1 cellular context compared by ENCODE assay signal in the genomic region with DNA sequence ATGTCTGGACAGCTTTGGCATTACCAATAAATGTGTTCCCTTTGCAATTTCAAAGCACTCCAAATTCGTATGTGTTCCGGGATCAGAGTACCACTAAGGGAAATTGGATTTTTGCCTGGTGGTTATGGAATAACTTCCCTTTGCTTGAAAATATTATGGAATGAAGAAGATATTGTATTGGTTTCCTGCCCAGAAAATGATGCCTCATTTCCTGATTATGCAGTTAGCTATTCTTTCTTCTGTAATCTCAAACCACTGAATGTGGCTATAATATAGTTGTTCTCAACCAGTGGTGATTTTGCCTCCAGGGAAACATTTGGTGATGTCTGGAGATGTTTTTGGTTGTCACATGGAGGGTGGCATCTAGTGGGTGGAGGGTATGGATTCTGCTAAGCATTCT.
TF ChIP-seq lines count a peak whose summit lies in the region.

No MANE protein-coding gene starts in this region.

TF ChIP-seq in IMR-90, 13 proteins besides CTCF, POLR2A, EP300 and RAD21:
- TF ChIP-seq CEBPB (IDR thresholded peaks at IDR 0.05; ENCODE audit: low read depth, low read length), result no peak
- TF ChIP-seq, protein P1, sequence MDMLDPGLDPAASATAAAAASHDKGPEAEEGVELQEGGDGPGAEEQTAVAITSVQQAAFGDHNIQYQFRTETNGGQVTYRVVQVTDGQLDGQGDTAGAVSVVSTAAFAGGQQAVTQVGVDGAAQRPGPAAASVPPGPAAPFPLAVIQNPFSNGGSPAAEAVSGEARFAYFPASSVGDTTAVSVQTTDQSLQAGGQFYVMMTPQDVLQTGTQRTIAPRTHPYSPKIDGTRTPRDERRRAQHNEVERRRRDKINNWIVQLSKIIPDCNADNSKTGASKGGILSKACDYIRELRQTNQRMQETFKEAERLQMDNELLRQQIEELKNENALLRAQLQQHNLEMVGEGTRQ (IDR thresholded peaks at IDR 0.05; ENCODE audit: low read depth, low read length), result no peak
- no peak for TF ChIP-seq MXI1 (IDR thresholded peaks at IDR 0.05; ENCODE audit: borderline replicate concordance, low read depth, low read length)
- TF ChIP-seq, protein P2, sequence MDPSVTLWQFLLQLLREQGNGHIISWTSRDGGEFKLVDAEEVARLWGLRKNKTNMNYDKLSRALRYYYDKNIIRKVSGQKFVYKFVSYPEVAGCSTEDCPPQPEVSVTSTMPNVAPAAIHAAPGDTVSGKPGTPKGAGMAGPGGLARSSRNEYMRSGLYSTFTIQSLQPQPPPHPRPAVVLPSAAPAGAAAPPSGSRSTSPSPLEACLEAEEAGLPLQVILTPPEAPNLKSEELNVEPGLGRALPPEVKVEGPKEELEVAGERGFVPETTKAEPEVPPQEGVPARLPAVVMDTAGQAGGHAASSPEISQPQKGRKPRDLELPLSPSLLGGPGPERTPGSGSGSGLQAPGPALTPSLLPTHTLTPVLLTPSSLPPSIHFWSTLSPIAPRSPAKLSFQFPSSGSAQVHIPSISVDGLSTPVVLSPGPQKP (IDR thresholded peaks at IDR 0.05; ENCODE audit: borderline replicate concordance, low read depth, low read length), result no peak
- TF ChIP-seq RCOR1 (IDR thresholded peaks at IDR 0.05; ENCODE audit: insufficient replicate concordance, low read length), result no peak
- TF ChIP-seq RFX5 (IDR thresholded peaks at IDR 0.05; ENCODE audit: low read depth, low read length), result no peak
- TF ChIP-seq CHD1 (IDR thresholded peaks at IDR 0.05; ENCODE audit: low read depth, low read length), result no peak
- no peak for TF ChIP-seq FOS (IDR thresholded peaks at IDR 0.05; ENCODE audit: low read depth, low read length)
- no peak for TF ChIP-seq BHLHE40 (IDR thresholded peaks at IDR 0.05; ENCODE audit: low read depth, low read length)
- no peak for TF ChIP-seq NFE2L2 (IDR thresholded peaks at IDR 0.05; ENCODE audit: low read depth, low read length)
- TF ChIP-seq MAZ (IDR thresholded peaks at IDR 0.05; ENCODE audit: borderline replicate concordance, low read depth, low read length), result no peak
- TF ChIP-seq SMC3 (IDR thresholded peaks at IDR 0.05; ENCODE audit: low read depth, low read length), result no peak
- TF ChIP-seq MAFK (IDR thresholded peaks at IDR 0.05; ENCODE audit: low read depth, low read length), result no peak
TF ChIP-seq in IMR-90: peak in this region for 0.
